In the genomic region with DNA sequence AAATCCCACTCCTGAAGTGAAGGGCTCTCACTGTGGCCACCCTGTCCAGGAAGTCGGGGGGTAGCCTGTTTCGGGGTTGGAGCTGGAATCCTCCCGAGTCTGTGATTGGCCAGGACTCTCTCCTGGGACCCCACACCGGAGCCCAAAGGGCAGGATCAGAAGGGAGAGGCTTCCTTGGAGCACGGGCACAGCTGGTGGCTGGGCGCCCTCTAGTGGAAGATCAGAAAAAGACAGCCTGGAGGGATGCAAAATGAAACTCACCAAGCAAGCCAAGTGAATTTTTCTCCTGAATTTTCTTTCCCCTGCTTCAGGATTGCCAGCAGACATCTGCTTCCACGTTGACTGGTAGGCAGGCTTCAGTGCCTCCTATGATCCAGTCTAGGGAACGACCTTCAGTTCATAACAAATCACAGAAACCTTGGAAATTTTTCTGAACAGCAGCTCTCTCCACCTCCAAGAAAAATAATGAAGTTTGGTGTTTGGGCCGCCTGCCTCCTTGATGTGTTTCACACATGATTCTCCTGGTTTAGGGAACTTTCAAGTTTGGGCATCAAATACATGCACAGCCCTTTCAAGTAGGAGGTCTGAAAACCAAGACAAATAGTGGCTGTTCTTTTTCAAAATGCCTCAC, we compare ENCODE assay signal across 8 cellular contexts.
DNase-seq lines count a peak whose midpoint lies in the region; ATAC-seq, FAIRE-seq and TF ChIP-seq lines count a peak whose summit lies in the region.

No MANE protein-coding gene starts in this region.

- H3K36me3 Mint-ChIP-seq in activated CD8-positive, alpha-beta T cell treated with anti-CD3 and anti-CD28 coated beads for 36 hours (ENCODE audit: low read depth), result no peaks in the 10 kb centered on the region

- H2BK5ac ChIP-seq in H1 (ENCODE audit: low read depth, low read length), result no peak overlapping the region

- no peak overlapping the region for H3K18ac ChIP-seq in H1 (ENCODE audit: extremely low read depth, low read length)

- no peaks in the 10 kb centered on the region for H3K79me1 ChIP-seq in H1 (ENCODE audit: low read depth, low read length)

- ATAC-seq in activated CD8-positive, alpha-beta T cell treated with anti-CD3 and anti-CD28 coated beads for 36 hours, result peak; percentile 62
- no peak for ATAC-seq in HG02763 (IDR thresholded peaks at IDR 0.05; ENCODE audit: unreplicated experiment)

- no peak overlapping the region for H2AK5ac ChIP-seq in H1 (ENCODE audit: low read depth, low read length)

- no peak overlapping the region for H3K4ac ChIP-seq in H1 (replicated peaks; ENCODE audit: insufficient read length, low read depth, low read length)

- peaks cover 27% of the 10 kb centered on the region for H3K27me3 Mint-ChIP-seq in activated CD8-positive, alpha-beta T cell treated with anti-CD3 and anti-CD28 coated beads for 36 hours

- peak; percentile 89 for FAIRE-seq in H1 (lab: Jason Lieb, UNC)

- H3K79me2 ChIP-seq in H1 (ENCODE audit: control insufficient read depth in 1 of 2, insufficient read depth in 2 of 2, low read length in 2 of 2), result no peaks in the 10 kb centered on the region

- 19% methylated on average over 9 of the region's 9 CpGs; no CpG with 5 or more reads in 1 of the 2 experiments for WGBS in H1 (ENCODE audit: extremely low coverage in 1 of 2, insufficient coverage in 1 of 2, insufficient read length in 1 of 2, insufficient replicate concordance in 2 of 2, low coverage in 1 of 2, low lambda C conversion rate in 2 of 2, missing lambda C conversion rate in 1 of 2), 2 experiments

- no peak overlapping the region for H2BK120ac ChIP-seq in H1 (replicated peaks; ENCODE audit: low read depth, low read length)

- no peaks in the 10 kb centered on the region for H3K36me3 ChIP-seq in H1 (ENCODE audit: control insufficient read depth in 2 of 4, insufficient read depth in 4 of 4, low read length in 3 of 4)

- intact Hi-C loops in activated CD8-positive, alpha-beta T cell treated with anti-CD3 and anti-CD28 coated beads for 36 hours (cut with micrococcal nuclease), result loop anchor here (5.0 kb wide), 1 partner anchor 668 kb away; no protein-coding TSS in a partner anchor

- no peak overlapping the region for H3K4me3 ChIP-seq in H1 (ENCODE audit: extremely low read depth in 1 of 4, insufficient read depth in 2 of 4, low read depth in 3 of 4, low read length in 4 of 4)

- H3K23ac ChIP-seq in H1 (ENCODE audit: insufficient read length), result no peak overlapping the region

- DNase-seq in AG08396 (ENCODE audit: low spot score) (peak; percentile 80), GOT3 (lab: John Stamatoyannopoulos, UW) (peak; percentile 14), NCI-H69 (lab: John Stamatoyannopoulos, UW) (peak; percentile 63), H1 (ENCODE audit: low read depth in 1 of 2, low spot score in 2 of 2) (peak; percentile 56 to 89), middle frontal gyrus (ENCODE audit: extremely low spot score, low spot score) (peak; percentile 36)
- DNase-seq in activated CD8-positive, alpha-beta T cell treated with anti-CD3 and anti-CD28 coated beads for 36 hours, result peak; percentile 62
- peak; percentile 31 for DNase-seq in stimulated activated CD8-positive, alpha-beta memory T cell treated with anti-CD3 and anti-CD28 coated beads, Interleukin-7, amount 100 ng/mL, for 24 hours (ENCODE audit: low read depth)

- H4K5ac ChIP-seq in H1 (ENCODE audit: insufficient read length, low read depth, low read length), result no peak overlapping the region

- H3K27ac ChIP-seq in H1 (ENCODE audit: low read depth, low read length), result no peak overlapping the region

- no peak for TF ChIP-seq POLR2A in H1 (IDR thresholded peaks at IDR 0.05; ENCODE audit: control extremely low read depth in 1 of 2, low read depth in 2 of 2, low read length in 2 of 2)

- 0 out of 2 replicates have a peak overlapping the region, but pooled peaks have one; percentile 5 for H2BK15ac ChIP-seq in H1 (ENCODE audit: low read length)

- no peak overlapping the region for H3K4me3 Mint-ChIP-seq in activated CD8-positive, alpha-beta T cell treated with anti-CD3 and anti-CD28 coated beads for 36 hours

- no peaks in the 10 kb centered on the region for H3K9me3 Mint-ChIP-seq in activated CD8-positive, alpha-beta T cell treated with anti-CD3 and anti-CD28 coated beads for 36 hours

- no peak overlapping the region for H4K91ac ChIP-seq in H1 (replicated peaks; ENCODE audit: insufficient read length, low read length)

- peak overlapping the region in 1 of 2 experiments; percentile 56; a peak in 3 of 4 replicates for H3K4me2 ChIP-seq in H1 (ENCODE audit: insufficient read depth in 1 of 2, low read depth in 2 of 2, low read length in 2 of 2)

- TF ChIP-seq EP300 in H1 (IDR thresholded peaks at IDR 0.05; ENCODE audit: borderline replicate concordance in 1 of 2, low read depth in 2 of 2, low read length in 2 of 2), result no peak

- no peaks in the 10 kb centered on the region for H3K23me2 ChIP-seq in H1 (ENCODE audit: low read depth, low read length)

- H3K4me1 ChIP-seq in H1 (replicated peaks in 1 of 4; ENCODE audit: control insufficient read depth in 3 of 4, insufficient read depth in 4 of 4, low read length in 3 of 4), result peaks cover 0 to 11% (median under 1%) of the 10 kb centered on the region in 4 experiments; a peak in 5 of 7 replicates

- TF ChIP-seq RAD21 in H1 (IDR thresholded peaks at IDR 0.05 in 1 of 2, conservative IDR thresholded peaks at IDR 0.05 in 1 of 2; ENCODE audit: low read depth in 2 of 2, low read length in 2 of 2), result peak; percentile 96 to 97

- no peaks in the 10 kb centered on the region for H3K27me3 ChIP-seq in H1 (replicated peaks in 1 of 4; ENCODE audit: control insufficient read depth in 3 of 4, extremely low read depth in 1 of 4, insufficient read depth in 3 of 4, low read length in 3 of 4)

- H3K14ac ChIP-seq in H1 (ENCODE audit: insufficient read length), result no peak overlapping the region

- CTCF ChIA-PET in activated CD8-positive, alpha-beta T cell treated with anti-CD3 and anti-CD28 coated beads for 36 hours (lab: Charles Lee), result interaction anchor here (0.6 to 3.7 kb wide), 34 partner anchors 8 to 678 kb away, joined by 3 to 25 read pairs (median 4); no protein-coding TSS in a partner anchor
- CTCF ChIA-PET in H1 (lab: Charles Lee; ENCODE audit: partially characterized antibody), result interaction anchor here (0.6 to 4.9 kb wide), 46 partner anchors 10 to 912 kb away, joined by 3 to 56 read pairs (median 4); no protein-coding TSS in a partner anchor

- H3K9ac ChIP-seq in H1 (replicated peaks in 1 of 4; ENCODE audit: extremely low read depth in 1 of 4, low read depth in 3 of 4, low read length in 3 of 4), result no peak overlapping the region

- no peak overlapping the region for H3K27ac Mint-ChIP-seq in activated CD8-positive, alpha-beta T cell treated with anti-CD3 and anti-CD28 coated beads for 36 hours

- peak overlapping the region; percentile 86 for H2AFZ ChIP-seq in H1 (ENCODE audit: low read length)

- H3K4me1 Mint-ChIP-seq in activated CD8-positive, alpha-beta T cell treated with anti-CD3 and anti-CD28 coated beads for 36 hours (ENCODE audit: low read depth), result peaks cover 3% of the 10 kb centered on the region

- TF ChIP-seq CTCF in activated CD8-positive, alpha-beta T cell treated with anti-CD3 and anti-CD28 coated beads for 36 hours (IDR thresholded peaks at IDR 0.05), result peak; percentile 96
- TF ChIP-seq CTCF in H1 (IDR thresholded peaks at IDR 0.05; ENCODE audit: control extremely low read depth in 1 of 3, insufficient read depth in 1 of 3, low read depth in 1 of 3, low read length in 3 of 3), result peak; percentile 72 to 90 (median 82)

- H4K8ac ChIP-seq in H1 (ENCODE audit: extremely low read depth, insufficient read depth, low read length), result no peak overlapping the region; the same call in 1 of the 2 replicates

- H2BK12ac ChIP-seq in H1 (ENCODE audit: low read depth, low read length), result no peak overlapping the region

- POLR2A ChIA-PET in activated CD8-positive, alpha-beta T cell treated with anti-CD3 and anti-CD28 coated beads for 36 hours (lab: Charles Lee), result no interaction called here
- POLR2A ChIA-PET in H1 (lab: Charles Lee; ENCODE audit: partially characterized antibody), result no interaction called here

- no peak overlapping the region for H2BK20ac ChIP-seq in H1 (ENCODE audit: low read length)

- no peak overlapping the region for H3K56ac ChIP-seq in H1 (replicated peaks; ENCODE audit: insufficient read length, low read depth, low read length)

- H3K9me3 ChIP-seq in H1 (ENCODE audit: insufficient read depth in 2 of 2, low read depth in 1 of 2, low read length in 1 of 2), result no peaks in the 10 kb centered on the region

- no peaks in the 10 kb centered on the region for H4K20me1 ChIP-seq in H1 (replicated peaks in 1 of 2; ENCODE audit: control insufficient read depth in 1 of 2, insufficient read depth in 2 of 2, low read length in 2 of 2)

TF ChIP-seq in H1, 55 proteins besides CTCF, POLR2A, EP300 and RAD21:
- TF ChIP-seq CBX5 (IDR thresholded peaks at IDR 0.05; ENCODE audit: low read depth, low read length) (no peak), CEBPB (IDR thresholded peaks at IDR 0.05; ENCODE audit: low read depth, low read length) (no peak), ASH2L (IDR thresholded peaks at IDR 0.05; ENCODE audit: low read length) (no peak), MAFK (IDR thresholded peaks at IDR 0.05; ENCODE audit: low read depth, low read length) (no peak)
- TF ChIP-seq, protein P1, sequence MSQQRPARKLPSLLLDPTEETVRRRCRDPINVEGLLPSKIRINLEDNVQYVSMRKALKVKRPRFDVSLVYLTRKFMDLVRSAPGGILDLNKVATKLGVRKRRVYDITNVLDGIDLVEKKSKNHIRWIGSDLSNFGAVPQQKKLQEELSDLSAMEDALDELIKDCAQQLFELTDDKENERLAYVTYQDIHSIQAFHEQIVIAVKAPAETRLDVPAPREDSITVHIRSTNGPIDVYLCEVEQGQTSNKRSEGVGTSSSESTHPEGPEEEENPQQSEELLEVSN (IDR thresholded peaks at IDR 0.05), result no peak
TF ChIP-seq in H1: peak in this region for 0.

Comparison
In these comparisons a context has a peak if more than half of its experiments do, and no peak if none do; other contexts are left out.
1. DNase-seq: peak in every context shown above with its lines; median percentile 80 in AG08396; 72 in H1; 63 in NCI-H69; 62 in activated CD8-positive, alpha-beta T cell treated with anti-CD3 and anti-CD28 coated beads for 36 hours; 36 in middle frontal gyrus; 31 in stimulated activated CD8-positive, alpha-beta memory T cell treated with anti-CD3 and anti-CD28 coated beads, Interleukin-7, amount 100 ng/mL, for 24 hours; 14 in GOT3.